In genomic region chr5:115258001-115258400, GRCh38 we compare ENCODE assay signal across 16 cellular contexts.
"Had no signal": no experiment of that assay in that cellular context is flagged by ENCODE, and none has a peak within 500 bp of the region (broad histone marks: within the 10 kb centered on the region; RNA-seq: fewer than 3 reads in every experiment).

No MANE protein-coding gene starts in this region.

- H3K27ac ChIP-seq: epithelial cell of prostate, hepatocyte, psoas muscle, suprapubic skin, upper lobe of left lung had no signal

- H3K9me3 ChIP-seq: psoas muscle, suprapubic skin, upper lobe of left lung had no signal

- H3K4me3 Mint-ChIP-seq: activated naive CD8-positive, alpha-beta T cell treated with anti-CD3 and anti-CD28 coated beads, Interleukin-2, amount 10 ng/mL, durations not matched to agents 7 days and 5 days; nephron progenitor cell; T-helper 1 cell treated with Interleukin-12 subunit alpha and Interleukin-12 subunit beta and Interleukin-4 antibody, amounts not matched to agents 30 μg/mL and 1 μg/mL, for 36 hours had no signal

- H3K36me3 ChIP-seq: suprapubic skin, upper lobe of left lung had no signal

- H2AFZ ChIP-seq: hepatocyte had no signal

- H3K27ac Mint-ChIP-seq: activated naive CD8-positive, alpha-beta T cell treated with anti-CD3 and anti-CD28 coated beads, Interleukin-2, amount 10 ng/mL, durations not matched to agents 7 days and 5 days; nephron progenitor cell; T-helper 1 cell treated with Interleukin-12 subunit alpha and Interleukin-12 subunit beta and Interleukin-4 antibody, amounts not matched to agents 30 μg/mL and 1 μg/mL, for 36 hours had no signal

- ATAC-seq: psoas muscle; sciatic nerve; stimulated activated naive CD8-positive, alpha-beta T cell treated with anti-CD3 and anti-CD28 coated beads, Interleukin-15, Interleukin-2, amounts not matched to agents 100 U/mL and 50 U/mL, for 24 hours had no signal

- H3K4me3 ChIP-seq: hepatocyte, psoas muscle, suprapubic skin, upper lobe of left lung had no signal

- DNase-seq: activated gamma-delta T cell treated with Interleukin-2 at 50 U/mL for 16 hours; activated naive CD8-positive, alpha-beta T cell treated with anti-CD3 and anti-CD28 coated beads, Interleukin-2, amount 10 ng/mL, durations not matched to agents 7 days and 5 days; activated T-cell treated with anti-CD3 and anti-CD28 coated beads, Interleukin-2, amount 50 U/mL, for 1 hour; cortex of kidney; effector CD8-positive, alpha-beta T cell; mesendoderm; nephron progenitor cell; psoas muscle; stimulated activated CD4-positive, alpha-beta T cell treated with anti-CD3 and anti-CD28 coated beads, Interleukin-2, amount 100 ng/mL, for 48 hours; stimulated activated naive CD8-positive, alpha-beta T cell treated with anti-CD3 and anti-CD28 coated beads, Interleukin-15, Interleukin-2, amounts not matched to agents 100 U/mL and 50 U/mL, for 24 hours; upper lobe of left lung had no signal

- H3K4me2 ChIP-seq: hepatocyte had no signal

- H3K27me3 ChIP-seq: hepatocyte, suprapubic skin, upper lobe of left lung had no signal

- H3K9me3 Mint-ChIP-seq: activated naive CD8-positive, alpha-beta T cell treated with anti-CD3 and anti-CD28 coated beads, Interleukin-2, amount 10 ng/mL, durations not matched to agents 7 days and 5 days; nephron progenitor cell had no signal

- H3K27me3 Mint-ChIP-seq: activated naive CD8-positive, alpha-beta T cell treated with anti-CD3 and anti-CD28 coated beads, Interleukin-2, amount 10 ng/mL, durations not matched to agents 7 days and 5 days had no signal
